21 cellular contexts compared by ENCODE assay signal in the genomic region with DNA sequence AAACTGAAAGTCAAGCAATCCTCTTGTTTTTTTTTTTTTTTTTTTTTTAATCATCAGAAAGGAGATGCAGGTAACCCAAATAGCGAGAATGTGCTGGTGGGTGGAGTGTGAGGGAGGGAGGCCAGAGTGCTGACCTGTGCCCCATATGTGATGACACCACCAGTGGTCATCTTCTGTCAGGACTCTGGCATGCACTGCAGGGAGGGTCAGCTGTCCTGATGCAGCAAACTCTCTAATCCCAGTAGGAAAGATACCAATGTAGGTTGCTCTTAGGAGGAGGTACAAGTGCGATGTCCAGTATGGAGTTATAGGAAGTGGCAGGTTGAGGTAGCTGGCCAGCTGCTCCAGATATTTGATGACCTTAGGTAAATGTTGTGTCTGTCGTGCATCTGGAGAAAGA. TPM values are rescaled to one million over a fixed set of nuclear protein-coding genes. Genes with fewer than 3 reads are reported as not detected.
A peak's percentile ranks its signal among the peaks of the same experiment; 100 is the strongest.
DNase-seq lines count a peak whose midpoint lies in the region; FAIRE-seq and TF ChIP-seq lines count a peak whose summit lies in the region.
"Had no signal": no experiment of that assay in that cellular context is flagged by ENCODE, and none has a peak within 500 bp of the region (broad histone marks: within the 10 kb centered on the region; RNA-seq: fewer than 3 reads in every experiment).

No MANE protein-coding gene starts in this region.

- intact Hi-C loops in ovary (cut with DNase I): no loop called here

- TF ChIP-seq CTCF in fibroblast of mammary gland (conservative IDR thresholded peaks at IDR 0.05; ENCODE audit: control insufficient read depth, insufficient read depth, low read depth, low read length) (no peak), ovary (IDR thresholded peaks at IDR 0.05) (no peak)

- H3K4me1 ChIP-seq in ovary (ENCODE audit: insufficient read depth): no peaks in the 10 kb centered on the region

- H3K36me3 ChIP-seq in ovary: no peaks in the 10 kb centered on the region

- H3K4me3 ChIP-seq in fibroblast of mammary gland (ENCODE audit: control insufficient read depth, low read depth, low read length): no peak overlapping the region
- no peak overlapping the region for H3K4me3 ChIP-seq in ovary

- DNase-seq in ELR (ENCODE audit: low read depth): peak; percentile 63
- peak; percentile 32 for DNase-seq in M059J (ENCODE audit: low read depth)
- peak; percentile 32 for DNase-seq in fibroblast of mammary gland (ENCODE audit: low read depth)
- DNase-seq in urothelium cell line (ENCODE audit: low spot score): no peak
- DNase-seq in hepatic stellate cell (ENCODE audit: low spot score): no peak
- no peak for DNase-seq in NCI-H1417 treated with DMSO at 0.1 percent for 48 hours (lab: John Stamatoyannopoulos, UW)
- DNase-seq in ovary: no peak
- DNase-seq: COR-L47, DMS153, NCI-H1105 treated with DMSO at 0.1 percent for 48 hours, NCI-H187, NCI-H2107, NCI-H510A, NCI-H748 treated with DMSO at 0.1 percent for 48 hours had no signal

- peak; percentile 58 for FAIRE-seq in urothelium cell line (lab: Jason Lieb, UNC)
- FAIRE-seq: GM12891, HTR-8/SVneo had no signal

- H3K27ac ChIP-seq in ovary: no peak overlapping the region

- no peaks in the 10 kb centered on the region for H3K9me3 ChIP-seq in ovary

- no peak for TF ChIP-seq POLR2A in ovary (IDR thresholded peaks at IDR 0.05)

- WGBS in ovary, 3 donors: 76 to 87% (median 82%) methylated on average over 3 of the region's 3 CpGs

- TF ChIP-seq EP300 in ovary (IDR thresholded peaks at IDR 0.05): no peak

- no peaks in the 10 kb centered on the region for H3K27me3 ChIP-seq in ovary

RNA-seq across cellular contexts. Expression of a gene that starts 2.8 kb away (rescaled TPM):
- total RNA-seq in M059J (2014; rRNA removed; shearing (Covaris generic)): 1.1 TPM in 1 of 2 replicates, not detected in the other
- total RNA-seq in ovary: not detected
- polyA plus RNA-seq in ovary: not detected
- total RNA-seq: Daoy; H4; OCI-LY7; T-helper 1 cell treated with Interleukin-12 subunit alpha and Interleukin-12 subunit beta and Interleukin-4 antibody, amounts not matched to agents 30 ng/mL and 1 ng/mL, for 36 hours had no signal
- polyA plus RNA-seq: AG04450 had no signal

RNA-seq across cellular contexts. Expression of a gene that starts 53.9 kb away (rescaled TPM):
- total RNA-seq in M059J (2014; rRNA removed; shearing (Covaris generic)): 330 and 411 TPM in 2 replicates
- 100 to 1,000 TPM; 317 to 889 (median 588) TPM for total RNA-seq in ovary
- polyA plus RNA-seq in ovary: 100 to 1,000 TPM; 352 to 404 TPM
- total RNA-seq: OCI-LY7 had no signal

RNA-seq across cellular contexts. Expression of a gene that starts 59.1 kb away (rescaled TPM):
- 2.6 and 5.0 TPM in 2 replicates for total RNA-seq in M059J (2014; rRNA removed; shearing (Covaris generic))
- total RNA-seq in ovary: 1 to 10 TPM in 1 of 7 donors, not detected in 6; 2.3 TPM
- polyA plus RNA-seq in ovary: under 1 TPM in 1 of 2 donors, not detected in 1; 0.11 TPM
- total RNA-seq: Daoy; OCI-LY7; T-helper 1 cell treated with Interleukin-12 subunit alpha and Interleukin-12 subunit beta and Interleukin-4 antibody, amounts not matched to agents 30 ng/mL and 1 ng/mL, for 36 hours had no signal
- polyA plus RNA-seq: AG04450 had no signal

Comparison
In these comparisons a context has a peak if more than half of its experiments do, and no peak if none do; other contexts are left out.
1. DNase-seq: peak in ELR (single experiment), M059J (single experiment) and fibroblast of mammary gland (single experiment); none in urothelium cell line (single experiment), hepatic stellate cell (single experiment), NCI-H1417 treated with DMSO at 0.1 percent for 48 hours (single experiment) and ovary (0 of 5).